ENCODE assay signal across 9 cellular contexts in genomic region chr1:171715813-171716251, GRCh38. TPM values are rescaled to one million over a fixed set of nuclear protein-coding genes. Genes with fewer than 3 reads are reported as not detected.
DNase-seq lines count a peak whose midpoint lies in the region; ATAC-seq and TF ChIP-seq lines count a peak whose summit lies in the region.
"Had no signal": no experiment of that assay in that cellular context is flagged by ENCODE, and none has a peak within 500 bp of the region (broad histone marks: within the 10 kb centered on the region; RNA-seq: fewer than 3 reads in every experiment).

No MANE protein-coding gene starts in this region.

- WGBS in heart right ventricle, 2 donors: 69 to 79% methylated on average over 3 of the region's 3 CpGs

- H3K9me3 ChIP-seq in heart right ventricle (no peaks in the 10 kb centered on the region), uterus (no peaks in the 10 kb centered on the region)

- H3K27ac Mint-ChIP-seq in activated T-helper 1 cell treated with anti-CD3 and anti-CD28 coated beads, Interleukin-12 subunit alpha, Interleukin-12 subunit beta, Interleukin-2, Interleukin-4 antibody, amounts not matched to agents 30 ng/mL and 10 ng/mL and 1 ng/mL, durations not matched to agents 14 hours and 24 hours and 36 hours: no peak overlapping the region
- H3K27ac Mint-ChIP-seq: activated naive CD8-positive, alpha-beta T cell treated with anti-CD3 and anti-CD28 coated beads, Interleukin-2, amount 10 ng/mL, durations not matched to agents 7 days and 5 days had no signal

- H3K4me1 Mint-ChIP-seq in activated T-helper 1 cell treated with anti-CD3 and anti-CD28 coated beads, Interleukin-12 subunit alpha, Interleukin-12 subunit beta, Interleukin-2, Interleukin-4 antibody, amounts not matched to agents 30 ng/mL and 10 ng/mL and 1 ng/mL, durations not matched to agents 14 hours and 24 hours and 36 hours (ENCODE audit: low read depth): peaks cover 8% of the 10 kb centered on the region

- no peak overlapping the region for H3K4me3 ChIP-seq in heart right ventricle
- H3K4me3 ChIP-seq in uterus: no peak overlapping the region

- no peak overlapping the region for H3K4me3 Mint-ChIP-seq in activated T-helper 1 cell treated with anti-CD3 and anti-CD28 coated beads, Interleukin-12 subunit alpha, Interleukin-12 subunit beta, Interleukin-2, Interleukin-4 antibody, amounts not matched to agents 30 ng/mL and 10 ng/mL and 1 ng/mL, durations not matched to agents 14 hours and 24 hours and 36 hours
- H3K4me3 Mint-ChIP-seq: activated naive CD8-positive, alpha-beta T cell treated with anti-CD3 and anti-CD28 coated beads, Interleukin-2, amount 10 ng/mL, durations not matched to agents 7 days and 5 days had no signal

- H3K27me3 ChIP-seq in heart right ventricle (no peaks in the 10 kb centered on the region), uterus (no peaks in the 10 kb centered on the region)

- TF ChIP-seq POLR2A in uterus (IDR thresholded peaks at IDR 0.05): no peak

- no peaks in the 10 kb centered on the region for H3K27me3 Mint-ChIP-seq in activated T-helper 1 cell treated with anti-CD3 and anti-CD28 coated beads, Interleukin-12 subunit alpha, Interleukin-12 subunit beta, Interleukin-2, Interleukin-4 antibody, amounts not matched to agents 30 ng/mL and 10 ng/mL and 1 ng/mL, durations not matched to agents 14 hours and 24 hours and 36 hours (ENCODE audit: insufficient read depth)
- H3K27me3 Mint-ChIP-seq: activated naive CD8-positive, alpha-beta T cell treated with anti-CD3 and anti-CD28 coated beads, Interleukin-2, amount 10 ng/mL, durations not matched to agents 7 days and 5 days had no signal

- H3K4me1 ChIP-seq in heart right ventricle (peaks cover 0 to 31% (median 11%) of the 10 kb centered on the region in 9 donors), uterus (no peaks in the 10 kb centered on the region)

- H3K27ac ChIP-seq in heart right ventricle (peak overlapping the region in 4 of 10 donors; percentile 31 to 63 (median 42)), uterus (peak overlapping the region; percentile 45 to 75)

- peaks cover 5% of the 10 kb centered on the region for H3K36me3 Mint-ChIP-seq in activated T-helper 1 cell treated with anti-CD3 and anti-CD28 coated beads, Interleukin-12 subunit alpha, Interleukin-12 subunit beta, Interleukin-2, Interleukin-4 antibody, amounts not matched to agents 30 ng/mL and 10 ng/mL and 1 ng/mL, durations not matched to agents 14 hours and 24 hours and 36 hours (ENCODE audit: low read depth)

- intact Hi-C loops in heart right ventricle (cut with DNase I) (loop anchor here (1.0 to 5.0 kb wide), 4 partner anchors 69 to 74 kb away; no protein-coding TSS in a partner anchor), uterus (cut with DNase I; ENCODE audit: low total_unique reads) (no loop called here)
- intact Hi-C loops in activated T-helper 1 cell treated with anti-CD3 and anti-CD28 coated beads, Interleukin-12 subunit alpha, Interleukin-12 subunit beta, Interleukin-2, Interleukin-4 antibody, amounts not matched to agents 30 ng/mL and 10 ng/mL and 1 ng/mL, durations not matched to agents 14 hours and 24 hours and 36 hours (cut with micrococcal nuclease): loop anchor here (5.0 kb wide), 1 partner anchor 59 kb away; no protein-coding TSS in a partner anchor

- H3K9me3 Mint-ChIP-seq in activated T-helper 1 cell treated with anti-CD3 and anti-CD28 coated beads, Interleukin-12 subunit alpha, Interleukin-12 subunit beta, Interleukin-2, Interleukin-4 antibody, amounts not matched to agents 30 ng/mL and 10 ng/mL and 1 ng/mL, durations not matched to agents 14 hours and 24 hours and 36 hours: no peaks in the 10 kb centered on the region
- H3K9me3 Mint-ChIP-seq: activated naive CD8-positive, alpha-beta T cell treated with anti-CD3 and anti-CD28 coated beads, Interleukin-2, amount 10 ng/mL, durations not matched to agents 7 days and 5 days had no signal

- TF ChIP-seq CTCF in heart right ventricle (IDR thresholded peaks at IDR 0.05): peak; percentile 29 to 70 (median 63)
- peak; percentile 50 to 64 (median 59) for TF ChIP-seq CTCF in uterus (IDR thresholded peaks at IDR 0.05)

- DNase-seq in SKM-1 treated with dmso at 0.1 percent for 144 hours (lab: John Stamatoyannopoulos, UW; ENCODE audit: unreplicated experiment): peak; percentile 37
- no peak for DNase-seq in SKM-1 (lab: John Stamatoyannopoulos, UW; ENCODE audit: unreplicated experiment)
- peak; percentile 17 for DNase-seq in SW480 (ENCODE audit: low spot score)
- no peak for DNase-seq in heart right ventricle
- DNase-seq in uterus: no peak
- DNase-seq in activated CD4-positive, alpha-beta T cell treated with anti-CD3 and anti-CD28 coated beads for 4 hours: no peak
- no peak for DNase-seq in NCI-H526 treated with DMSO at 0.1 percent for 48 hours (lab: John Stamatoyannopoulos, UW)
- DNase-seq in activated T-helper 1 cell treated with anti-CD3 and anti-CD28 coated beads, Interleukin-12 subunit alpha, Interleukin-12 subunit beta, Interleukin-2, Interleukin-4 antibody, amounts not matched to agents 30 ng/mL and 10 ng/mL and 1 ng/mL, durations not matched to agents 14 hours and 24 hours and 36 hours (ENCODE audit: low spot score): no peak
- DNase-seq: activated naive CD8-positive, alpha-beta T cell treated with anti-CD3 and anti-CD28 coated beads, Interleukin-2, amount 10 ng/mL, durations not matched to agents 7 days and 5 days had no signal

- peaks cover 0 to 50% (median 0%) of the 10 kb centered on the region in 9 donors for H3K36me3 ChIP-seq in heart right ventricle
- H3K36me3 ChIP-seq in uterus: no peaks in the 10 kb centered on the region

- ATAC-seq in heart right ventricle: peak in 4 of 8 donors; percentile 21 to 40 (median 24)

RNA-seq across cellular contexts. Expression of gene VAMP4, which starts 26.0 kb away (rescaled TPM):
- 10 to 100 TPM in 5 of 10 donors, 1 to 10 TPM in 5; 6.6 to 12.5 (median 9.2) TPM for total RNA-seq in heart right ventricle
- polyA plus RNA-seq in heart right ventricle: 1 to 10 TPM; 4.1 to 6.1 TPM
- 10 to 100 TPM in 3 of 4 donors, 1 to 10 TPM in 1; 8.2 to 30.2 (median 19.5) TPM for total RNA-seq in uterus
- total RNA-seq in activated T-helper 1 cell treated with anti-CD3 and anti-CD28 coated beads, Interleukin-12 subunit alpha, Interleukin-12 subunit beta, Interleukin-2, Interleukin-4 antibody, amounts not matched to agents 30 ng/mL and 10 ng/mL and 1 ng/mL, durations not matched to agents 14 hours and 24 hours and 36 hours: 8.8 and 10.4 TPM in 2 replicates

Comparison
In these comparisons a context has a peak if more than half of its experiments do, and no peak if none do; other contexts are left out.
1. DNase-seq: peak in SKM-1 treated with dmso at 0.1 percent for 144 hours (single experiment) and SW480 (single experiment); none in SKM-1 (single experiment), heart right ventricle (0 of 2), uterus (0 of 2), activated CD4-positive, alpha-beta T cell treated with anti-CD3 and anti-CD28 coated beads for 4 hours (0 of 2), NCI-H526 treated with DMSO at 0.1 percent for 48 hours (single experiment) and activated T-helper 1 cell treated with anti-CD3 and anti-CD28 coated beads, Interleukin-12 subunit alpha, Interleukin-12 subunit beta, Interleukin-2, Interleukin-4 antibody, amounts not matched to agents 30 ng/mL and 10 ng/mL and 1 ng/mL, durations not matched to agents 14 hours and 24 hours and 36 hours (single experiment).